In genomic region chr7:42940985-42941847, GRCh38 we compare ENCODE assay signal across 9 cellular contexts. TPM values are rescaled to one million over a fixed set of nuclear protein-coding genes. Genes with fewer than 3 reads are reported as not detected.
DNase-seq lines count a peak whose midpoint lies in the region; TF ChIP-seq lines count a peak whose summit lies in the region.
"Had no signal": no experiment of that assay in that cellular context is flagged by ENCODE, and none has a peak within 500 bp of the region (broad histone marks: within the 10 kb centered on the region; RNA-seq: fewer than 3 reads in every experiment).

No MANE protein-coding gene starts in this region.

- intact Hi-C loops in CD4-positive, alpha-beta memory T cell (cut with micrococcal nuclease) = loop anchor here (1.0 to 2.0 kb wide), 2 partner anchors 320 to 898 kb away; no protein-coding TSS in a partner anchor
- intact Hi-C loops in uterus (cut with DNase I; ENCODE audit: low total_unique reads) = no loop called here

- TF ChIP-seq CTCF in GM20000 (IDR thresholded peaks at IDR 0.05; ENCODE audit: extremely low read depth, missing control alignments) (peak; percentile 90), LNCAP (IDR thresholded peaks at IDR 0.05) (peak; percentile 92), uterus (IDR thresholded peaks at IDR 0.05) (peak; percentile 71 to 82 (median 76))

- H3K36me3 Mint-ChIP-seq in CD4-positive, alpha-beta memory T cell = peaks cover 14 to 31% of the 10 kb centered on the region in 2 donors

- peaks cover 8 to 25% (median 15%) of the 10 kb centered on the region in 4 donors for H3K4me1 Mint-ChIP-seq in CD4-positive, alpha-beta memory T cell

- no peaks in the 10 kb centered on the region for H3K27me3 Mint-ChIP-seq in CD4-positive, alpha-beta memory T cell

- H3K27me3 ChIP-seq in CD4-positive, alpha-beta memory T cell (ENCODE audit: insufficient read depth, low read length) = no peaks in the 10 kb centered on the region
- no peaks in the 10 kb centered on the region for H3K27me3 ChIP-seq in SJSA1 (replicated peaks)
- H3K27me3 ChIP-seq in uterus = no peaks in the 10 kb centered on the region

- H3K4me3 ChIP-seq in CD4-positive, alpha-beta memory T cell (ENCODE audit: low read length in 2 of 2) = no peak overlapping the region
- H3K4me3 ChIP-seq in SJSA1 (no peak overlapping the region), uterus (no peak overlapping the region)

- no peak overlapping the region for H3K27ac ChIP-seq in CD4-positive, alpha-beta memory T cell (ENCODE audit: low read depth, low read length)
- H3K27ac ChIP-seq in SJSA1 = no peak overlapping the region
- no peak overlapping the region for H3K27ac ChIP-seq in uterus

- H3K4me3 Mint-ChIP-seq in CD4-positive, alpha-beta memory T cell = no peak overlapping the region
- H3K4me3 Mint-ChIP-seq: T-helper 1 cell treated with Interleukin-12 subunit alpha and Interleukin-12 subunit beta and Interleukin-4 antibody, amounts not matched to agents 30 μg/mL and 1 μg/mL, for 36 hours had no signal

- no peak overlapping the region for H3K27ac Mint-ChIP-seq in CD4-positive, alpha-beta memory T cell
- H3K27ac Mint-ChIP-seq: T-helper 1 cell treated with Interleukin-12 subunit alpha and Interleukin-12 subunit beta and Interleukin-4 antibody, amounts not matched to agents 30 μg/mL and 1 μg/mL, for 36 hours had no signal

- POLR2A ChIA-PET in CD4-positive, alpha-beta memory T cell (lab: Charles Lee; ENCODE audit: partially characterized antibody) = interaction anchor here (1.0 to 1.5 kb wide), 2 partner anchors 9 to 29 kb away, joined by 3 to 13 read pairs; partner anchors contain the start of genes MRPL32 and PSMA2

- DNase-seq in CD4-positive, alpha-beta memory T cell = peak; percentile 52 to 66 (median 56)
- DNase-seq in GM20000 (ENCODE audit: low spot score) (peak; percentile 59), SJSA1 (ENCODE audit: low read depth in 1 of 2, low spot score in 2 of 2) (peak; percentile 46 to 73), glomerular visceral epithelial cell (ENCODE audit: extremely low spot score) (peak; percentile 62), pons (ENCODE audit: low spot score) (peak; percentile 79), uterus (peak; percentile 70 to 73)
- peak; percentile 42 to 73 (median 61) for DNase-seq in activated naive CD4-positive, alpha-beta T cell (lab: John Stamatoyannopoulos, UW)

- CTCF ChIA-PET in CD4-positive, alpha-beta memory T cell (lab: Charles Lee; ENCODE audit: partially characterized antibody) = interaction anchor here (0.7 to 3.8 kb wide), 20 partner anchors 9 to 898 kb away, joined by 3 to 59 read pairs (median 6); partner anchors contain the start of genes MRPL32 and PSMA2

- TF ChIP-seq POLR2A in uterus (IDR thresholded peaks at IDR 0.05) = no peak

- no peaks in the 10 kb centered on the region for H3K9me3 Mint-ChIP-seq in CD4-positive, alpha-beta memory T cell
- H3K9me3 Mint-ChIP-seq: T-helper 1 cell treated with Interleukin-12 subunit alpha and Interleukin-12 subunit beta and Interleukin-4 antibody, amounts not matched to agents 30 μg/mL and 1 μg/mL, for 36 hours had no signal

- peaks cover 13% of the 10 kb centered on the region for H3K36me3 ChIP-seq in CD4-positive, alpha-beta memory T cell (ENCODE audit: insufficient read depth, low read length)
- peaks cover 32% of the 10 kb centered on the region for H3K36me3 ChIP-seq in SJSA1
- H3K36me3 ChIP-seq in uterus = no peaks in the 10 kb centered on the region

- H3K4me1 ChIP-seq in CD4-positive, alpha-beta memory T cell (ENCODE audit: insufficient read depth, low read length) = no peaks in the 10 kb centered on the region
- H3K4me1 ChIP-seq in SJSA1 (replicated peaks) (0 out of 2 replicates have a peak, but pooled peaks cover 5% of the 10 kb centered on the region), uterus (no peaks in the 10 kb centered on the region)

- H3K9me3 ChIP-seq in CD4-positive, alpha-beta memory T cell (ENCODE audit: control insufficient read depth in 1 of 2, low read length in 2 of 2) = no peaks in the 10 kb centered on the region
- H3K9me3 ChIP-seq in SJSA1 (replicated peaks) = no peaks in the 10 kb centered on the region
- H3K9me3 ChIP-seq in uterus = no peaks in the 10 kb centered on the region

RNA-seq across cellular contexts. Expression of gene MRPL32, which starts 9.0 kb away (rescaled TPM):
- 10 to 100 TPM; 48.4 to 49.1 TPM for total RNA-seq in CD4-positive, alpha-beta memory T cell
- 10 to 100 TPM; 42.5 to 53.3 TPM for polyA plus RNA-seq in CD4-positive, alpha-beta memory T cell
- 91.4 and 141 TPM in 2 replicates for total RNA-seq in SJSA1 (2014; rRNA removed; shearing (Covaris generic))
- 10 to 100 TPM in 3 of 4 donors, 1 to 10 TPM in 1; 10.0 to 79.4 (median 51.9) TPM for total RNA-seq in uterus

RNA-seq across cellular contexts. Expression of gene PSMA2, which starts 9.2 kb away (rescaled TPM):
- 10 to 100 TPM; 35.6 to 43.5 TPM for total RNA-seq in CD4-positive, alpha-beta memory T cell
- 100 to 1,000 TPM; 245 to 353 TPM for polyA plus RNA-seq in CD4-positive, alpha-beta memory T cell
- 218 and 258 TPM in 2 replicates for total RNA-seq in SJSA1 (2014; rRNA removed; shearing (Covaris generic))
- total RNA-seq in uterus = 100 to 1,000 TPM in 1 of 4 donors, 10 to 100 TPM in 3; 54.5 to 121 (median 67.2) TPM

RNA-seq across cellular contexts. Expression of gene C7orf25, which starts 29.3 kb away (rescaled TPM):
- 1 to 10 TPM; 8.8 to 9.2 TPM for total RNA-seq in CD4-positive, alpha-beta memory T cell
- 1 to 10 TPM; 1.6 to 4.0 TPM for polyA plus RNA-seq in CD4-positive, alpha-beta memory T cell
- 12.2 and 14.3 TPM in 2 replicates for total RNA-seq in SJSA1 (2014; rRNA removed; shearing (Covaris generic))
- total RNA-seq in uterus = 10 to 100 TPM in 2 of 4 donors, 1 to 10 TPM in 2; 5.9 to 22.5 (median 11.9) TPM
